12 cellular contexts compared by ENCODE assay signal in genomic region chr14:70856851-70857498, GRCh38. TPM values are rescaled to one million over a fixed set of nuclear protein-coding genes. Genes with fewer than 3 reads are reported as not detected.
A peak's percentile ranks its signal among the peaks of the same experiment; 100 is the strongest.
DNase-seq lines count a peak whose midpoint lies in the region; ATAC-seq, FAIRE-seq and TF ChIP-seq lines count a peak whose summit lies in the region.
"Had no signal": no experiment of that assay in that cellular context is flagged by ENCODE, and none has a peak within 500 bp of the region (broad histone marks: within the 10 kb centered on the region; RNA-seq: fewer than 3 reads in every experiment).

No MANE protein-coding gene starts in this region.

- H3K9me3 ChIP-seq in SK-N-MC (ENCODE audit: low read depth, low read length), result no peaks in the 10 kb centered on the region
- H3K9me3 ChIP-seq in CD8-positive, alpha-beta T cell (ENCODE audit: low read length), result no peaks in the 10 kb centered on the region

- FAIRE-seq in urothelium cell line (lab: Jason Lieb, UNC), result peak; percentile 98

- H3K9ac ChIP-seq in SK-N-MC (ENCODE audit: insufficient read length), result no peak overlapping the region

- H3K36me3 Mint-ChIP-seq in CD8-positive, alpha-beta T cell, result no peaks in the 10 kb centered on the region

- H3K4me3 ChIP-seq in SK-N-MC, result no peak overlapping the region
- no peak overlapping the region for H3K4me3 ChIP-seq in CD8-positive, alpha-beta T cell (ENCODE audit: low read depth, low read length)

- ATAC-seq in HG03175 (IDR thresholded peaks at IDR 0.05; ENCODE audit: unreplicated experiment) (no peak), HG02623 (IDR thresholded peaks at IDR 0.05; ENCODE audit: unreplicated experiment) (no peak)
- ATAC-seq in CD8-positive, alpha-beta T cell, result no peak
- ATAC-seq: Panc1 had no signal

- 0 out of 2 replicates have a peak overlapping the region, but pooled peaks have one; percentile 17 for H3K27ac ChIP-seq in SK-N-MC
- no peak overlapping the region for H3K27ac ChIP-seq in CD8-positive, alpha-beta T cell (ENCODE audit: low read depth, low read length)
- H3K27ac ChIP-seq: C4-2B had no signal

- peak; percentile 22 for DNase-seq in stimulated activated CD4-positive, alpha-beta T cell treated with anti-CD3 and anti-CD28 coated beads, Interleukin-15, amount 100 ng/mL, for 24 hours
- DNase-seq in stimulated activated CD4-positive, alpha-beta T cell treated with anti-CD3 and anti-CD28 coated beads, Interleukin-2, amount 100 ng/mL, for 24 hours, result no peak
- DNase-seq in SK-N-MC (ENCODE audit: low read depth, low spot score), result no peak
- peak; percentile 4 for DNase-seq in fibroblast of gingiva (ENCODE audit: low read depth)
- DNase-seq in urothelium cell line (ENCODE audit: low spot score), result peak; percentile 92
- no peak for DNase-seq in CD8-positive, alpha-beta T cell
- DNase-seq: dermis blood vessel endothelial cell, NCI-H1930 had no signal

- CTCF ChIA-PET in CD8-positive, alpha-beta T cell (lab: Charles Lee), result no interaction called here

- no peaks in the 10 kb centered on the region for H3K4me1 Mint-ChIP-seq in CD8-positive, alpha-beta T cell (ENCODE audit: low read depth)

- H3K27ac Mint-ChIP-seq in CD8-positive, alpha-beta T cell, result no peak overlapping the region

- POLR2A ChIA-PET in CD8-positive, alpha-beta T cell (lab: Charles Lee), result no interaction called here

- H3K4me3 Mint-ChIP-seq in CD8-positive, alpha-beta T cell, result no peak overlapping the region

- H3K27me3 Mint-ChIP-seq in CD8-positive, alpha-beta T cell (ENCODE audit: low read depth), result no peaks in the 10 kb centered on the region

- H3K4me1 ChIP-seq in CD8-positive, alpha-beta T cell (ENCODE audit: insufficient read depth, low read length), result no peaks in the 10 kb centered on the region

- intact Hi-C loops in CD8-positive, alpha-beta T cell (cut with DNase I, micrococcal nuclease), result no loop called here

- TF ChIP-seq CTCF in CD8-positive, alpha-beta T cell (IDR thresholded peaks at IDR 0.05), result no peak

- no peaks in the 10 kb centered on the region for H3K27me3 ChIP-seq in CD8-positive, alpha-beta T cell (ENCODE audit: insufficient read depth, low read length)

- no peaks in the 10 kb centered on the region for H3K9me3 Mint-ChIP-seq in CD8-positive, alpha-beta T cell

- H3K36me3 ChIP-seq in SK-N-MC (ENCODE audit: insufficient read depth, low read length), result no peaks in the 10 kb centered on the region
- H3K36me3 ChIP-seq in CD8-positive, alpha-beta T cell (ENCODE audit: insufficient read depth, low read length), result no peaks in the 10 kb centered on the region

RNA-seq across cellular contexts. Expression of gene MAP3K9, which starts 47.7 kb away (rescaled TPM):
- total RNA-seq in CD8-positive, alpha-beta T cell, result 10 to 100 TPM in 1 of 2 experiments, 1 to 10 TPM in 1; 9.8 to 10.8 TPM

RNA-seq across cellular contexts. Expression of gene PCNX1, which starts 50.3 kb away (rescaled TPM):
- 10 to 100 TPM; 54.0 to 63.5 TPM for total RNA-seq in CD8-positive, alpha-beta T cell

Comparison
In these comparisons a context has a peak if more than half of its experiments do, and no peak if none do; other contexts are left out.
1. DNase-seq: peak in stimulated activated CD4-positive, alpha-beta T cell treated with anti-CD3 and anti-CD28 coated beads, Interleukin-15, amount 100 ng/mL, for 24 hours (single experiment), fibroblast of gingiva (single experiment) and urothelium cell line (single experiment); none in stimulated activated CD4-positive, alpha-beta T cell treated with anti-CD3 and anti-CD28 coated beads, Interleukin-2, amount 100 ng/mL, for 24 hours (0 of 2), SK-N-MC (single experiment) and CD8-positive, alpha-beta T cell (0 of 7).